19 cellular contexts compared by ENCODE assay signal in genomic region chr1:12490547-12491142, GRCh38.
"Had no signal": no experiment of that assay in that cellular context is flagged by ENCODE, and none has a peak within 500 bp of the region (broad histone marks: within the 10 kb centered on the region; RNA-seq: fewer than 3 reads in every experiment).

No MANE protein-coding gene starts in this region.

- H3K27ac ChIP-seq: dorsolateral prefrontal cortex, heart left ventricle, ovary, right atrium auricular region, sigmoid colon, skin epidermis had no signal

- H3K36me3 ChIP-seq: ovary, right atrium auricular region, sigmoid colon had no signal

- H3K9me3 ChIP-seq: heart left ventricle, ovary, right atrium auricular region, sigmoid colon had no signal

- H3K27me3 ChIP-seq: dorsolateral prefrontal cortex, heart left ventricle, ovary, right atrium auricular region, sigmoid colon had no signal

- H3K27ac Mint-ChIP-seq: naive thymus-derived CD4-positive, alpha-beta T cell had no signal

- ATAC-seq: esophagus mucosa; heart left ventricle; left cardiac atrium; left ventricle myocardium superior; naive thymus-derived CD4-positive, alpha-beta T cell had no signal

- H3K4me3 ChIP-seq: dorsolateral prefrontal cortex, heart left ventricle, lung, ovary, right atrium auricular region, sigmoid colon, skin epidermis had no signal

- H3K27me3 Mint-ChIP-seq: naive thymus-derived CD4-positive, alpha-beta T cell had no signal

- DNase-seq: cortex of kidney; dorsolateral prefrontal cortex; effector CD8-positive, alpha-beta T cell; heart left ventricle; hypothalamus; kidney; left cardiac atrium; left ventricle myocardium superior; mesenchymal stem cell; naive thymus-derived CD4-positive, alpha-beta T cell; ovary; sigmoid colon; stimulated activated CD4-positive, alpha-beta T cell treated with anti-CD3 and anti-CD28 coated beads, Interleukin-12 subunit alpha, Interleukin-12 subunit beta, amount 100 ng/mL, for 4 hours; stimulated activated naive CD4-positive, alpha-beta T cell treated with Interleukin-2 at 50 U/mL for 16 hours; trophoblast cell had no signal
